In the genomic region with DNA sequence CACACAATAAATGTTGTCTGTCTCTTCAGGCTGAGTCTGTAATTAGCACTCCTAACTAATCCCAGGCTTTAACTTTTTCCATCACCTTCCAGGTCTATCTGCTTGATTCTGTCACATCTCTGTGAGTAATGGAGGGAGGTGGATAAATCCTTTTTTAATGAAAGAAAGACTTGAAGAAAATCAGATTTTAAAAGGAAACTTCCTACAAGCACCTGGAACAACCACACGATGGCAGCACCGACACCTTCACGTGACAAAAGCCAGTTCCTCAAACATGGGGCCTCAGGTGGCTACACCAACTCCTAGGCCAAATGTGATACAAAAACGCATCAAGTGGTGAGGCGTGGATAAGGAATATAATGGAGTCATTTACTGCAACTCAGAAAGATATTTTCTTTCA, we compare ENCODE assay signal across 10 cellular contexts. TPM values are rescaled to one million over a fixed set of nuclear protein-coding genes. Genes with fewer than 3 reads are reported as not detected.
A peak's percentile ranks its signal among the peaks of the same experiment; 100 is the strongest.
DNase-seq lines count a peak whose midpoint lies in the region; ATAC-seq and TF ChIP-seq lines count a peak whose summit lies in the region.
"Had no signal": no experiment of that assay in that cellular context is flagged by ENCODE, and none has a peak within 500 bp of the region (broad histone marks: within the 10 kb centered on the region; RNA-seq: fewer than 3 reads in every experiment).

No MANE protein-coding gene starts in this region.

- no peak overlapping the region for H3K4me3 ChIP-seq in heart left ventricle

- CTCF ChIA-PET in activated CD8-positive, alpha-beta T cell treated with anti-CD3 and anti-CD28 coated beads for 36 hours (lab: Charles Lee), result interaction anchor here (0.6 to 1.0 kb wide), 10 partner anchors 9 to 52 kb away, joined by 3 to 7 read pairs (median 4); no protein-coding TSS in a partner anchor

- 60 to 70% (median 64%) methylated on average over 5 of the region's 5 CpGs for WGBS in heart left ventricle, 4 donors

- H3K27me3 Mint-ChIP-seq in activated CD8-positive, alpha-beta T cell treated with anti-CD3 and anti-CD28 coated beads for 36 hours, result no peaks in the 10 kb centered on the region
- H3K27me3 Mint-ChIP-seq: central memory CD8-positive, alpha-beta T cell had no signal

- DNase-seq in heart left ventricle (no peak), cardiac septum (ENCODE audit: low spot score) (no peak), LHCN-M2 (ENCODE audit: low read depth) (peak; percentile 36), iPS-NIHi11 (ENCODE audit: low spot score) (peak; percentile 61), GOT3 (lab: John Stamatoyannopoulos, UW) (no peak), activated gamma-delta T cell (lab: John Stamatoyannopoulos, UW) (no peak)
- DNase-seq in activated CD8-positive, alpha-beta T cell treated with anti-CD3 and anti-CD28 coated beads for 36 hours, result peak; percentile 70
- peak; percentile 44 for DNase-seq in stimulated activated naive CD8-positive, alpha-beta T cell treated with anti-CD3 and anti-CD28 coated beads, Interleukin-15, Interleukin-2, amounts not matched to agents 100 U/mL and 50 U/mL, for 24 hours

- no peaks in the 10 kb centered on the region for H3K4me1 ChIP-seq in heart left ventricle

- no peaks in the 10 kb centered on the region for H3K27me3 ChIP-seq in heart left ventricle

- intact Hi-C loops in heart left ventricle (cut with DNase I), result no loop called here
- intact Hi-C loops in cardiac septum (cut with DNase I), result no loop called here
- intact Hi-C loops in activated CD8-positive, alpha-beta T cell treated with anti-CD3 and anti-CD28 coated beads for 36 hours (cut with micrococcal nuclease), result no loop called here

- TF ChIP-seq POLR2A in heart left ventricle (IDR thresholded peaks at IDR 0.05), result no peak

- no peak for ATAC-seq in heart left ventricle
- ATAC-seq in activated CD8-positive, alpha-beta T cell treated with anti-CD3 and anti-CD28 coated beads for 36 hours, result peak; percentile 64
- no peak for ATAC-seq in stimulated activated naive CD8-positive, alpha-beta T cell treated with anti-CD3 and anti-CD28 coated beads, Interleukin-15, Interleukin-2, amounts not matched to agents 100 U/mL and 50 U/mL, for 24 hours
- ATAC-seq: stimulated activated effector memory CD8-positive, alpha-beta T cell treated with anti-CD3 and anti-CD28 coated beads, Interleukin-12 subunit alpha, Interleukin-12 subunit beta, amount 100 ng/mL, for 72 hours had no signal

- no peak overlapping the region for H3K27ac Mint-ChIP-seq in activated CD8-positive, alpha-beta T cell treated with anti-CD3 and anti-CD28 coated beads for 36 hours
- H3K27ac Mint-ChIP-seq: stimulated activated effector memory CD8-positive, alpha-beta T cell treated with anti-CD3 and anti-CD28 coated beads, Interleukin-12 subunit alpha, Interleukin-12 subunit beta, amount 100 ng/mL, for 72 hours had no signal

- POLR2A ChIA-PET in activated CD8-positive, alpha-beta T cell treated with anti-CD3 and anti-CD28 coated beads for 36 hours (lab: Charles Lee), result no interaction called here

- no peaks in the 10 kb centered on the region for H3K9me3 Mint-ChIP-seq in activated CD8-positive, alpha-beta T cell treated with anti-CD3 and anti-CD28 coated beads for 36 hours
- H3K9me3 Mint-ChIP-seq: central memory CD8-positive, alpha-beta T cell; stimulated activated effector memory CD8-positive, alpha-beta T cell treated with anti-CD3 and anti-CD28 coated beads, Interleukin-12 subunit alpha, Interleukin-12 subunit beta, amount 100 ng/mL, for 72 hours had no signal

- no peak overlapping the region for H3K27ac ChIP-seq in heart left ventricle

- no peaks in the 10 kb centered on the region for H3K4me1 Mint-ChIP-seq in activated CD8-positive, alpha-beta T cell treated with anti-CD3 and anti-CD28 coated beads for 36 hours (ENCODE audit: low read depth)
- H3K4me1 Mint-ChIP-seq: stimulated activated effector memory CD8-positive, alpha-beta T cell treated with anti-CD3 and anti-CD28 coated beads, Interleukin-12 subunit alpha, Interleukin-12 subunit beta, amount 100 ng/mL, for 72 hours had no signal

- H3K36me3 Mint-ChIP-seq in activated CD8-positive, alpha-beta T cell treated with anti-CD3 and anti-CD28 coated beads for 36 hours (ENCODE audit: low read depth), result peaks cover 41% of the 10 kb centered on the region

- peak in 11 of 12 donors; percentile 15 to 44 (median 28) for TF ChIP-seq CTCF in heart left ventricle (IDR thresholded peaks at IDR 0.05)
- peak; percentile 46 for TF ChIP-seq CTCF in activated CD8-positive, alpha-beta T cell treated with anti-CD3 and anti-CD28 coated beads for 36 hours (IDR thresholded peaks at IDR 0.05)

- peaks cover 0 to 93% (median 70%) of the 10 kb centered on the region in 9 donors for H3K36me3 ChIP-seq in heart left ventricle

- H3K9me3 ChIP-seq in heart left ventricle, result no peaks in the 10 kb centered on the region

- no peak overlapping the region for H3K4me3 Mint-ChIP-seq in activated CD8-positive, alpha-beta T cell treated with anti-CD3 and anti-CD28 coated beads for 36 hours
- H3K4me3 Mint-ChIP-seq: central memory CD8-positive, alpha-beta T cell; stimulated activated effector memory CD8-positive, alpha-beta T cell treated with anti-CD3 and anti-CD28 coated beads, Interleukin-12 subunit alpha, Interleukin-12 subunit beta, amount 100 ng/mL, for 72 hours had no signal

RNA-seq across cellular contexts. Expression of a gene that starts 41.8 kb away (rescaled TPM):
- total RNA-seq in heart left ventricle (10 to 100 TPM in 7 of 9 donors, 1 to 10 TPM in 2; 7.6 to 20.0 (median 13.1) TPM), cardiac septum (9.8 TPM), LHCN-M2 (2014; rRNA removed) (41.0 and 44.9 TPM in 2 replicates)
- polyA plus RNA-seq in heart left ventricle, result 1 to 10 TPM; 1.8 to 8.2 TPM
- 19.7 TPM for polyA plus RNA-seq in LHCN-M2 (2012)
- total RNA-seq in activated CD8-positive, alpha-beta T cell treated with anti-CD3 and anti-CD28 coated beads for 36 hours, result 10 to 100 TPM; 17.9 to 20.2 TPM

RNA-seq across cellular contexts. Expression of a gene that starts 46.1 kb away (rescaled TPM):
- total RNA-seq in heart left ventricle, result not detected
- not detected for polyA plus RNA-seq in heart left ventricle
- total RNA-seq in cardiac septum, result not detected
- not detected in 2 replicates for total RNA-seq in LHCN-M2 (2014; rRNA removed)
- polyA plus RNA-seq in LHCN-M2 (2012), result not detected
- total RNA-seq in activated CD8-positive, alpha-beta T cell treated with anti-CD3 and anti-CD28 coated beads for 36 hours, result not detected

RNA-seq across cellular contexts. Expression of a gene that starts 49.6 kb away (rescaled TPM):
- 10 to 100 TPM; 12.1 to 21.7 (median 15.6) TPM for total RNA-seq in heart left ventricle
- polyA plus RNA-seq in heart left ventricle, result 10 to 100 TPM; 14.5 to 15.7 TPM
- total RNA-seq in cardiac septum, result 20.2 TPM
- total RNA-seq in LHCN-M2 (2014; rRNA removed), result 22.0 and 22.6 TPM in 2 replicates
- polyA plus RNA-seq in LHCN-M2 (2012), result 10.6 TPM
- total RNA-seq in activated CD8-positive, alpha-beta T cell treated with anti-CD3 and anti-CD28 coated beads for 36 hours, result 10 to 100 TPM; 22.3 to 23.3 TPM

Comparison
In these comparisons a context has a peak if more than half of its experiments do, and no peak if none do; other contexts are left out.
1. DNase-seq: peak in LHCN-M2 (single experiment), activated CD8-positive, alpha-beta T cell treated with anti-CD3 and anti-CD28 coated beads for 36 hours (single experiment), iPS-NIHi11 (single experiment) and stimulated activated naive CD8-positive, alpha-beta T cell treated with anti-CD3 and anti-CD28 coated beads, Interleukin-15, Interleukin-2, amounts not matched to agents 100 U/mL and 50 U/mL, for 24 hours (single experiment); none in heart left ventricle (0 of 5), cardiac septum (single experiment), GOT3 (single experiment) and activated gamma-delta T cell (single experiment).